In the genomic region with DNA sequence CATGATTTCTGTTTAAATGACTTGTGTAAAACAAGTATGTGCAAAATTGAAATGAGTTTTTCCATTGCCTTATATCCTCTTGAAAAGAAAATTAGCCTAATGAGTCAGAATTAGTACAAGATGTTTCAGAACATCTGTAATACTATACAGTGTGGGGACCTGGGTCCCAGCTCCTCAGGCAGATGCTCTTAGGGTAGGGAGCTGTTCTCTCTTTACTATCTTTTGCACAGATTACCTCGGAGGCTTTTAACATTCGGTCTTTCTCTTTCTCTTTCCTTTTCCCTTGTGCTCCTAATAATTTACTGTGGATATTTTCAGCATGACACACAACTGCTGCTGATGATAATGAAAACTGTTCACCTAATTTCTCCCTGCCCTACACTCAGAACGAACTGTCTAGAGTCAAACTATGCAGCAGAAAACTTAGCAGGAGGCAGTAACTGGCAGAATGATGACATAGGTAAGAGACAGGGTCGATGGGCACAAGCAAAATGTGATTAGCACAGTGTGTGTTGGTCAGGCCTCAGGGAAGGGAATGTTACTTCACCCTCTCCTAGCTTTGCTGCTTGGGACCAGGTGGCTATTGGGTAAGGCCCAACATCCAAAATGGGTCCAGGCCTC, we compare ENCODE assay signal across 13 cellular contexts.
"Had no signal": no experiment of that assay in that cellular context is flagged by ENCODE, and none has a peak within 500 bp of the region (broad histone marks: within the 10 kb centered on the region; RNA-seq: fewer than 3 reads in every experiment).

No MANE protein-coding gene starts in this region.

- DNase-seq: activated CD4-positive, alpha-beta T cell treated with anti-CD3 and anti-CD28 coated beads, Interleukin-2, amount 10 ng/mL, durations not matched to agents 7 days and 5 days; activated CD4-positive, CD25-positive, alpha-beta regulatory T cell; activated naive CD4-positive, alpha-beta T cell; activated naive CD8-positive, alpha-beta T cell treated with anti-CD3 and anti-CD28 coated beads, Interleukin-2, amount 10 ng/mL, durations not matched to agents 7 days and 5 days; aorta; hippocampal formation; kidney; left lung; mammary epithelial cell; natural killer cell; stimulated activated CD4-positive, alpha-beta T cell treated with anti-CD3 and anti-CD28 coated beads, Interleukin-4, amount 100 ng/mL, for 24 hours; stimulated activated naive CD4-positive, alpha-beta T cell had no signal

- H3K27ac ChIP-seq: left lung, tibial nerve had no signal

- H3K4me3 ChIP-seq: left lung, tibial nerve had no signal

- H3K9me3 ChIP-seq: tibial nerve had no signal

- H3K27me3 ChIP-seq: left lung, tibial nerve had no signal

- H3K4me1 ChIP-seq: left lung, tibial nerve had no signal

- H3K36me3 ChIP-seq: left lung, tibial nerve had no signal
